In genomic region chr19:13035820-13036365, GRCh38 we compare ENCODE assay signal across 12 cellular contexts. TPM values are rescaled to one million over a fixed set of nuclear protein-coding genes. Genes with fewer than 3 reads are reported as not detected.
DNase-seq lines count a peak whose midpoint lies in the region; ATAC-seq and TF ChIP-seq lines count a peak whose summit lies in the region.
"Had no signal": no experiment of that assay in that cellular context is flagged by ENCODE, and none has a peak within 500 bp of the region (broad histone marks: within the 10 kb centered on the region; RNA-seq: fewer than 3 reads in every experiment).

No MANE protein-coding gene starts in this region.

- H2BK20ac ChIP-seq in IMR-90 (ENCODE audit: low read depth, low read length) = no peak overlapping the region

- H3K4me2 ChIP-seq in IMR-90 (ENCODE audit: low read depth, low read length) = no peak overlapping the region

- no peak overlapping the region for H3K4ac ChIP-seq in IMR-90 (ENCODE audit: low read depth, low read length)

- no peak for DNase-seq in IMR-90
- DNase-seq in breast epithelium (ENCODE audit: low spot score in 2 of 2) = no peak
- no peak for DNase-seq in lung (ENCODE audit: low spot score)
- no peak for DNase-seq in activated naive CD4-positive, alpha-beta T cell treated with anti-CD3 and anti-CD28 coated beads, Interleukin-2, amount 50 U/mL, for 16 hours
- no peak for DNase-seq in ecto neural progenitor cell (ENCODE audit: low spot score)
- DNase-seq in activated effector memory CD4-positive, alpha-beta T cell treated with Interleukin-2 at 50 U/mL for 16 hours = no peak
- DNase-seq: CD8-positive, alpha-beta T cell; NCI-H2227 treated with DMSO at 0.1 percent for 48 hours; stimulated activated CD8-positive, alpha-beta memory T cell treated with anti-CD3 and anti-CD28 coated beads, Interleukin-4, amount 100 ng/mL, for 48 hours had no signal

- H3K9me3 ChIP-seq in IMR-90 (ENCODE audit: control insufficient read depth, insufficient read depth, low read length) (no peaks in the 10 kb centered on the region), breast epithelium (no peaks in the 10 kb centered on the region), lung (ENCODE audit: control insufficient read depth in 2 of 2, insufficient read depth in 1 of 2, low read length in 1 of 2) (no peaks in the 10 kb centered on the region)

- H3K9me1 ChIP-seq in IMR-90 (ENCODE audit: insufficient read depth, low read length) = peaks cover 53% of the 10 kb centered on the region

- TF ChIP-seq POLR2A in IMR-90 (IDR thresholded peaks at IDR 0.05; ENCODE audit: low read depth, low read length) (no peak), breast epithelium (IDR thresholded peaks at IDR 0.05) (no peak)

- no peak overlapping the region for H3K27ac ChIP-seq in IMR-90 (ENCODE audit: insufficient read depth, low read length)
- H3K27ac ChIP-seq in breast epithelium = peak overlapping the region; percentile 95 to 97
- peak overlapping the region; percentile 2 to 87 for H3K27ac ChIP-seq in lung (ENCODE audit: low read depth in 1 of 2, low read length in 1 of 2)
- peak overlapping the region; percentile 83 for H3K27ac ChIP-seq in temporal lobe (ENCODE audit: low read depth, low read length)
- H3K27ac ChIP-seq: cardiac muscle cell had no signal

- ATAC-seq in IMR-90 (ENCODE audit: low read depth) (no peak), lung (ENCODE audit: insufficient read depth, low FRiP score) (no peak), HG03025 (IDR thresholded peaks at IDR 0.05; ENCODE audit: low FRiP score, unreplicated experiment) (no peak)
- ATAC-seq: CD8-positive, alpha-beta T cell had no signal

- CTCF ChIA-PET in IMR-90 (lab: Yijun Ruan, JAX) = no interaction called here

- no peak overlapping the region for H4K91ac ChIP-seq in IMR-90 (ENCODE audit: insufficient read depth, low read depth, low read length)

- TF ChIP-seq RAD21 in IMR-90 (IDR thresholded peaks at IDR 0.05; ENCODE audit: low read length) = no peak

- peaks cover 19% of the 10 kb centered on the region; the same call in 1 of the 2 replicates for H3K36me3 ChIP-seq in IMR-90 (ENCODE audit: control insufficient read depth, insufficient read depth, low read length)
- H3K36me3 ChIP-seq in breast epithelium = no peaks in the 10 kb centered on the region
- H3K36me3 ChIP-seq in lung (ENCODE audit: control insufficient read depth in 2 of 2, insufficient read depth in 2 of 2, low read length in 2 of 2) = peaks cover 0 to 2% of the 10 kb centered on the region in 2 donors
- H3K36me3 ChIP-seq: cardiac muscle cell had no signal

- WGBS in IMR-90 (ENCODE audit: extremely low coverage in 2 of 2, insufficient read length in 1 of 2), 2 experiments = 86% methylated on average over 5 of the region's 13 CpGs; no CpG with 5 or more reads in 1 of the 2 experiments
- 69 to 80% methylated on average over 13 of the region's 13 CpGs for WGBS in lung, 2 donors

- H3K4me3 ChIP-seq in IMR-90 (ENCODE audit: insufficient read depth, low read depth, low read length) (no peak overlapping the region), breast epithelium (no peak overlapping the region), lung (no peak overlapping the region)
- H3K4me3 ChIP-seq: cardiac muscle cell had no signal

- H2AK9ac ChIP-seq in IMR-90 (replicated peaks; ENCODE audit: low read depth, low read length, poor library complexity) = no peak overlapping the region

- no peak overlapping the region for H2BK5ac ChIP-seq in IMR-90 (ENCODE audit: low read depth, low read length, poor library complexity, severe bottlenecking)

- no peak overlapping the region for H3K9ac ChIP-seq in IMR-90 (ENCODE audit: low read depth, low read length)

- no peak overlapping the region for H4K8ac ChIP-seq in IMR-90 (ENCODE audit: low read depth in 2 of 2, low read length in 2 of 2)

- no peak overlapping the region for H3K14ac ChIP-seq in IMR-90 (replicated peaks; ENCODE audit: low read depth, low read length)

- in situ Hi-C loops in IMR-90 (cut with MboI; ENCODE audit: low sequenced_read_pairs) = no loop called here

- H4K20me1 ChIP-seq in IMR-90 (ENCODE audit: insufficient read depth, low read length) = peaks cover 12% of the 10 kb centered on the region

- intact Hi-C loops in IMR-90 (cut with micrococcal nuclease) (no loop called here), breast epithelium (cut with DNase I; ENCODE audit: low total_unique reads) (no loop called here)

- H2BK120ac ChIP-seq in IMR-90 (ENCODE audit: low read depth, low read length) = no peak overlapping the region

- no peak overlapping the region for H4K5ac ChIP-seq in IMR-90 (ENCODE audit: low read depth, low read length)

- H3K23ac ChIP-seq in IMR-90 (ENCODE audit: low read depth, low read length) = no peak overlapping the region

- no peaks in the 10 kb centered on the region for H3K27me3 ChIP-seq in IMR-90 (ENCODE audit: control insufficient read depth, insufficient read depth, low read length)
- H3K27me3 ChIP-seq in breast epithelium = no peaks in the 10 kb centered on the region
- H3K27me3 ChIP-seq in lung (ENCODE audit: control insufficient read depth, insufficient read depth) = no peaks in the 10 kb centered on the region

- no peak overlapping the region for H2BK15ac ChIP-seq in IMR-90 (ENCODE audit: low read depth, low read length)

- H2AK5ac ChIP-seq in IMR-90 (ENCODE audit: low read depth, low read length) = peak overlapping the region; percentile 23; the same call in 1 of the 2 replicates

- no TSS peak for BruUV-seq in IMR-90 (replicated peaks; lab: Mats Ljungman, UMichigan)

- peaks cover 70 to 99% of the 10 kb centered on the region in 2 experiments for H3K79me1 ChIP-seq in IMR-90 (ENCODE audit: low read depth in 1 of 2, low read length in 2 of 2)

- dilution Hi-C loops in IMR-90 (cut with HindIII; ENCODE audit: low sequenced_read_pairs, unreplicated experiment) = no loop called here

- H3K4me1 ChIP-seq in IMR-90 (ENCODE audit: control insufficient read depth, insufficient read depth, low read length) = peaks cover 59% of the 10 kb centered on the region
- H3K4me1 ChIP-seq in breast epithelium = peaks cover 16 to 91% of the 10 kb centered on the region in 2 donors
- peaks cover 52 to 65% of the 10 kb centered on the region in 2 donors for H3K4me1 ChIP-seq in lung (ENCODE audit: control insufficient read depth in 2 of 2, insufficient read depth in 2 of 2, low read length in 2 of 2)

- no peak overlapping the region for H2AFZ ChIP-seq in IMR-90 (replicated peaks; ENCODE audit: low read length, poor library complexity)

- no peak for TF ChIP-seq CTCF in IMR-90 (conservative IDR thresholded peaks at IDR 0.05; ENCODE audit: low read depth, low read length)
- TF ChIP-seq CTCF in breast epithelium (IDR thresholded peaks at IDR 0.05) = no peak
- TF ChIP-seq CTCF in lung (IDR thresholded peaks at IDR 0.05; ENCODE audit: control extremely low read depth, extremely low read depth) = no peak

- no peak overlapping the region for H3K18ac ChIP-seq in IMR-90 (ENCODE audit: low read depth, low read length)

- POLR2A ChIA-PET in IMR-90 (lab: Charles Lee; ENCODE audit: unreplicated experiment) = no interaction called here

- no peak overlapping the region for H3K56ac ChIP-seq in IMR-90 (ENCODE audit: extremely low read depth, insufficient read depth, low read length)

TF ChIP-seq in IMR-90, 13 proteins besides CTCF, POLR2A, EP300 and RAD21:
- TF ChIP-seq CHD1 (IDR thresholded peaks at IDR 0.05; ENCODE audit: low read depth, low read length) (no peak), RFX5 (IDR thresholded peaks at IDR 0.05; ENCODE audit: low read depth, low read length) (no peak), FOS (IDR thresholded peaks at IDR 0.05; ENCODE audit: low read depth, low read length) (no peak), MAFK (IDR thresholded peaks at IDR 0.05; ENCODE audit: low read depth, low read length) (no peak), SMC3 (IDR thresholded peaks at IDR 0.05; ENCODE audit: low read depth, low read length) (no peak), CEBPB (IDR thresholded peaks at IDR 0.05; ENCODE audit: low read depth, low read length) (no peak)
TF ChIP-seq in IMR-90: peak in this region for 0.

RNA-seq across cellular contexts. Expression of gene NFIX, which starts 40.6 kb away (rescaled TPM):
- total RNA-seq in IMR-90 (2012; rRNA removed) (10.0 and 10.2 TPM in 2 replicates), breast epithelium (10 to 100 TPM; 43.6 to 53.9 (median 52.8) TPM), lung (100 to 1,000 TPM; 129 to 190 TPM), temporal lobe (185 TPM)
- polyA plus RNA-seq in IMR-90 (2012; rRNA removed) (46.9 and 47.7 TPM in 2 replicates), lung (10 to 100 TPM; 26.0 to 50.5 TPM)
- polyA plus RNA-seq in IMR-90 (2012; cell fraction: cytosol; rRNA removed) = 34.3 and 53.4 TPM in 2 replicates
- polyA plus RNA-seq in IMR-90 (2012; cell fraction: nucleus; rRNA removed; ENCODE audit: low replicate concordance) = 34.8 and 48.3 TPM in 2 replicates
- total RNA-seq: cardiac muscle cell had no signal
- polyA plus RNA-seq: cardiac muscle cell had no signal
